ENCODE assay signal across 37 cellular contexts in genomic region chr19:33568706-33569105, GRCh38. TPM values are rescaled to one million over a fixed set of nuclear protein-coding genes. Genes with fewer than 3 reads are reported as not detected.
"Had no signal": no experiment of that assay in that cellular context is flagged by ENCODE, and none has a peak within 500 bp of the region (broad histone marks: within the 10 kb centered on the region; RNA-seq: fewer than 3 reads in every experiment).

No MANE protein-coding gene starts in this region.

- H3K27ac Mint-ChIP-seq: activated CD4-positive, alpha-beta memory T cell treated with anti-CD3 and anti-CD28 coated beads for 36 hours; activated CD4-positive, alpha-beta T cell treated with anti-CD3 and anti-CD28 coated beads for 36 hours; activated CD4-positive, alpha-beta T cell treated with anti-CD3 and anti-CD28 coated beads, Interleukin-2, amount 10 ng/mL, durations not matched to agents 24 days and 14 days; activated CD8-positive, alpha-beta memory T cell treated with anti-CD3 and anti-CD28 coated beads, Interleukin-2, amount 10 ng/mL, durations not matched to agents 7 days and 5 days; activated CD8-positive, alpha-beta T cell treated with anti-CD3 and anti-CD28 coated beads, Interleukin-2, amount 10 ng/mL, durations not matched to agents 7 days and 5 days; activated naive CD4-positive, alpha-beta T cell treated with anti-CD3 and anti-CD28 coated beads for 36 hours; activated naive CD4-positive, alpha-beta T cell treated with anti-CD3 and anti-CD28 coated beads, Interleukin-2, amount 50 U/mL, for 24 hours; activated naive CD8-positive, alpha-beta T cell treated with anti-CD3 and anti-CD28 coated beads for 36 hours; activated naive CD8-positive, alpha-beta T cell treated with anti-CD3 and anti-CD28 coated beads, Interleukin-2, amount 50 U/mL, for 24 hours; activated T-helper 1 cell treated with anti-CD3 and anti-CD28 coated beads, Interleukin-12 subunit alpha, Interleukin-12 subunit beta, Interleukin-2, Interleukin-4 antibody, amounts not matched to agents 30 ng/mL and 10 ng/mL and 1 ng/mL, durations not matched to agents 14 hours and 24 hours and 36 hours; activated T-helper 2 cell treated with anti-CD3 and anti-CD28 coated beads, Interferon-gamma antibody, Interleukin-2, Interleukin-4, amounts not matched to agents 10 μg/mL and 5 μg/mL and 100 μg/mL, durations not matched to agents 14 hours and 24 hours and 36 hours; dendritic cell treated with granulocyte-macrophage colony-stimulating factor and Interleukin-4, amounts not matched to agents 40 ng/mL and 50 ng/mL, for 4 days; endodermal cell; T-helper 17 cell; T-helper 2 cell treated with Interferon-gamma antibody and Interleukin-4, amounts not matched to agents 5 μg/mL and 100 μg/mL, for 36 hours had no signal

- H3K9me3 ChIP-seq: adrenal gland, body of pancreas, colonic mucosa, esophagus muscularis mucosa, gastrocnemius medialis, heart left ventricle had no signal

- H3K36me3 Mint-ChIP-seq: activated CD4-positive, alpha-beta memory T cell treated with anti-CD3 and anti-CD28 coated beads for 36 hours; activated CD8-positive, alpha-beta memory T cell treated with anti-CD3 and anti-CD28 coated beads, Interleukin-2, amount 10 ng/mL, durations not matched to agents 7 days and 5 days; activated naive CD4-positive, alpha-beta T cell treated with anti-CD3 and anti-CD28 coated beads, Interleukin-2, amount 50 U/mL, for 24 hours; activated naive CD8-positive, alpha-beta T cell treated with anti-CD3 and anti-CD28 coated beads for 36 hours had no signal

- H3K4me1 ChIP-seq: adrenal gland, body of pancreas, colonic mucosa, esophagus muscularis mucosa, gastrocnemius medialis, heart left ventricle had no signal

- H3K9me3 Mint-ChIP-seq: activated CD4-positive, alpha-beta T cell treated with anti-CD3 and anti-CD28 coated beads, Interleukin-2, amount 10 ng/mL, durations not matched to agents 24 days and 14 days; activated naive CD4-positive, alpha-beta T cell treated with anti-CD3 and anti-CD28 coated beads for 36 hours; activated naive CD4-positive, alpha-beta T cell treated with anti-CD3 and anti-CD28 coated beads, Interleukin-2, amount 50 U/mL, for 24 hours; activated T-helper 1 cell treated with anti-CD3 and anti-CD28 coated beads, Interleukin-12 subunit alpha, Interleukin-12 subunit beta, Interleukin-2, Interleukin-4 antibody, amounts not matched to agents 30 ng/mL and 10 ng/mL and 1 ng/mL, durations not matched to agents 14 hours and 24 hours and 36 hours; activated T-helper 2 cell treated with anti-CD3 and anti-CD28 coated beads, Interferon-gamma antibody, Interleukin-2, Interleukin-4, amounts not matched to agents 10 μg/mL and 5 μg/mL and 100 μg/mL, durations not matched to agents 14 hours and 24 hours and 36 hours had no signal

- H3K4me1 Mint-ChIP-seq: activated CD4-positive, alpha-beta T cell treated with anti-CD3 and anti-CD28 coated beads for 36 hours; activated CD4-positive, alpha-beta T cell treated with anti-CD3 and anti-CD28 coated beads, Interleukin-2, amount 10 ng/mL, durations not matched to agents 24 days and 14 days; activated CD8-positive, alpha-beta memory T cell treated with anti-CD3 and anti-CD28 coated beads, Interleukin-2, amount 10 ng/mL, durations not matched to agents 7 days and 5 days; activated naive CD4-positive, alpha-beta T cell treated with anti-CD3 and anti-CD28 coated beads, Interleukin-2, amount 50 U/mL, for 24 hours; activated naive CD8-positive, alpha-beta T cell treated with anti-CD3 and anti-CD28 coated beads for 36 hours; activated naive CD8-positive, alpha-beta T cell treated with anti-CD3 and anti-CD28 coated beads, Interleukin-2, amount 50 U/mL, for 24 hours had no signal

- DNase-seq: activated CD4-positive, alpha-beta memory T cell treated with anti-CD3 and anti-CD28 coated beads for 36 hours; activated CD4-positive, alpha-beta T cell treated with anti-CD3 and anti-CD28 coated beads for 36 hours; activated CD4-positive, alpha-beta T cell treated with anti-CD3 and anti-CD28 coated beads, Interleukin-2, amount 10 ng/mL, durations not matched to agents 24 days and 14 days; activated CD4-positive, CD25-positive, alpha-beta regulatory T cell; activated CD4-positive, CD25-positive, alpha-beta regulatory T cell treated with anti-CD3 and anti-CD28 coated beads, Interleukin-2, amount 50 U/mL, for 72 hours; activated CD8-positive, alpha-beta memory T cell treated with anti-CD3 and anti-CD28 coated beads, Interleukin-2, amount 10 ng/mL, durations not matched to agents 7 days and 5 days; activated CD8-positive, alpha-beta memory T cell treated with anti-CD3 and anti-CD28 coated beads, Interleukin-2, amount 50 U/mL, for 4 hours; activated CD8-positive, alpha-beta T cell treated with anti-CD3 and anti-CD28 coated beads, Interleukin-2, amount 10 ng/mL, durations not matched to agents 7 days and 5 days; activated naive CD4-positive, alpha-beta T cell treated with anti-CD3 and anti-CD28 coated beads for 36 hours; activated naive CD8-positive, alpha-beta T cell treated with anti-CD3 and anti-CD28 coated beads for 36 hours; activated naive CD8-positive, alpha-beta T cell treated with anti-CD3 and anti-CD28 coated beads, Interleukin-2, amount 50 U/mL, for 24 hours; activated T-cell treated with anti-CD3 and anti-CD28 coated beads, Interleukin-2, amount 50 U/mL, for 1 hour; activated T-cell treated with anti-CD3 and anti-CD28 coated beads, Interleukin-2, amount 50 U/mL, for 48 hours; amygdala; aorta; body of pancreas; caudate nucleus; colonic mucosa; dorsolateral prefrontal cortex; effector memory CD4-positive, alpha-beta T cell; endodermal cell; erythroblast; foreskin keratinocyte; gastrocnemius medialis; glutamatergic neuron; heart left ventricle; T-helper 1 cell; T-helper 17 cell; T1000 had no signal

- H3K27me3 Mint-ChIP-seq: activated CD4-positive, alpha-beta T cell treated with anti-CD3 and anti-CD28 coated beads, Interleukin-2, amount 10 ng/mL, durations not matched to agents 24 days and 14 days had no signal

- ATAC-seq: activated CD4-positive, alpha-beta T cell treated with anti-CD3 and anti-CD28 coated beads for 36 hours; activated CD8-positive, alpha-beta memory T cell treated with anti-CD3 and anti-CD28 coated beads, Interleukin-2, amount 10 ng/mL, durations not matched to agents 7 days and 5 days; activated CD8-positive, alpha-beta T cell treated with anti-CD3 and anti-CD28 coated beads, Interleukin-2, amount 10 ng/mL, durations not matched to agents 7 days and 5 days; activated naive CD8-positive, alpha-beta T cell treated with anti-CD3 and anti-CD28 coated beads, Interleukin-2, amount 50 U/mL, for 24 hours; body of pancreas; foreskin keratinocyte; gastrocnemius medialis; heart left ventricle; T-helper 17 cell had no signal

- H3K4me3 ChIP-seq: adrenal gland, body of pancreas, colonic mucosa, dorsolateral prefrontal cortex, esophagus muscularis mucosa, gastrocnemius medialis, heart left ventricle had no signal

- H3K36me3 ChIP-seq: adrenal gland, colonic mucosa, esophagus muscularis mucosa, gastrocnemius medialis, heart left ventricle had no signal

- H3K27ac ChIP-seq: adrenal gland, body of pancreas, colonic mucosa, dorsolateral prefrontal cortex, esophagus muscularis mucosa, foreskin keratinocyte, gastrocnemius medialis, heart left ventricle had no signal

- H3K27me3 ChIP-seq: body of pancreas, colonic mucosa, foreskin keratinocyte had no signal

- H3K4me3 Mint-ChIP-seq: activated CD4-positive, alpha-beta memory T cell treated with anti-CD3 and anti-CD28 coated beads for 36 hours; activated CD4-positive, alpha-beta T cell treated with anti-CD3 and anti-CD28 coated beads for 36 hours; activated CD4-positive, alpha-beta T cell treated with anti-CD3 and anti-CD28 coated beads, Interleukin-2, amount 10 ng/mL, durations not matched to agents 24 days and 14 days; activated CD8-positive, alpha-beta memory T cell treated with anti-CD3 and anti-CD28 coated beads, Interleukin-2, amount 10 ng/mL, durations not matched to agents 7 days and 5 days; activated CD8-positive, alpha-beta T cell treated with anti-CD3 and anti-CD28 coated beads, Interleukin-2, amount 10 ng/mL, durations not matched to agents 7 days and 5 days; activated naive CD4-positive, alpha-beta T cell treated with anti-CD3 and anti-CD28 coated beads for 36 hours; activated naive CD4-positive, alpha-beta T cell treated with anti-CD3 and anti-CD28 coated beads, Interleukin-2, amount 50 U/mL, for 24 hours; activated naive CD8-positive, alpha-beta T cell treated with anti-CD3 and anti-CD28 coated beads for 36 hours; activated naive CD8-positive, alpha-beta T cell treated with anti-CD3 and anti-CD28 coated beads, Interleukin-2, amount 50 U/mL, for 24 hours; activated T-helper 1 cell treated with anti-CD3 and anti-CD28 coated beads, Interleukin-12 subunit alpha, Interleukin-12 subunit beta, Interleukin-2, Interleukin-4 antibody, amounts not matched to agents 30 ng/mL and 10 ng/mL and 1 ng/mL, durations not matched to agents 14 hours and 24 hours and 36 hours; dendritic cell treated with granulocyte-macrophage colony-stimulating factor and Interleukin-4, amounts not matched to agents 40 ng/mL and 50 ng/mL, for 4 days; endodermal cell; T-helper 17 cell; T-helper 2 cell treated with Interferon-gamma antibody and Interleukin-4, amounts not matched to agents 5 μg/mL and 100 μg/mL, for 36 hours had no signal

RNA-seq across cellular contexts. Expression of gene CHST8, which starts 53.0 kb away (rescaled TPM):
- total RNA-seq: activated CD4-positive, alpha-beta memory T cell treated with anti-CD3 and anti-CD28 coated beads for 36 hours; activated CD4-positive, alpha-beta T cell treated with anti-CD3 and anti-CD28 coated beads for 36 hours; activated CD4-positive, alpha-beta T cell treated with anti-CD3 and anti-CD28 coated beads, Interleukin-2, amount 10 ng/mL, durations not matched to agents 24 days and 14 days; activated CD8-positive, alpha-beta memory T cell treated with anti-CD3 and anti-CD28 coated beads for 36 hours; activated CD8-positive, alpha-beta memory T cell treated with anti-CD3 and anti-CD28 coated beads, Interleukin-2, amount 10 ng/mL, durations not matched to agents 7 days and 5 days; activated CD8-positive, alpha-beta T cell treated with anti-CD3 and anti-CD28 coated beads, Interleukin-2, amount 10 ng/mL, durations not matched to agents 7 days and 5 days; activated naive CD4-positive, alpha-beta T cell treated with anti-CD3 and anti-CD28 coated beads for 36 hours; activated naive CD8-positive, alpha-beta T cell treated with anti-CD3 and anti-CD28 coated beads for 36 hours; activated T-helper 1 cell treated with anti-CD3 and anti-CD28 coated beads, Interleukin-12 subunit alpha, Interleukin-12 subunit beta, Interleukin-2, Interleukin-4 antibody, amounts not matched to agents 30 ng/mL and 10 ng/mL and 1 ng/mL, durations not matched to agents 14 hours and 24 hours and 36 hours; activated T-helper 2 cell treated with anti-CD3 and anti-CD28 coated beads, Interferon-gamma antibody, Interleukin-2, Interleukin-4, amounts not matched to agents 10 μg/mL and 5 μg/mL and 100 μg/mL, durations not matched to agents 14 hours and 24 hours and 36 hours; colonic mucosa had no signal
